7 cellular contexts compared by ENCODE assay signal in the genomic region with DNA sequence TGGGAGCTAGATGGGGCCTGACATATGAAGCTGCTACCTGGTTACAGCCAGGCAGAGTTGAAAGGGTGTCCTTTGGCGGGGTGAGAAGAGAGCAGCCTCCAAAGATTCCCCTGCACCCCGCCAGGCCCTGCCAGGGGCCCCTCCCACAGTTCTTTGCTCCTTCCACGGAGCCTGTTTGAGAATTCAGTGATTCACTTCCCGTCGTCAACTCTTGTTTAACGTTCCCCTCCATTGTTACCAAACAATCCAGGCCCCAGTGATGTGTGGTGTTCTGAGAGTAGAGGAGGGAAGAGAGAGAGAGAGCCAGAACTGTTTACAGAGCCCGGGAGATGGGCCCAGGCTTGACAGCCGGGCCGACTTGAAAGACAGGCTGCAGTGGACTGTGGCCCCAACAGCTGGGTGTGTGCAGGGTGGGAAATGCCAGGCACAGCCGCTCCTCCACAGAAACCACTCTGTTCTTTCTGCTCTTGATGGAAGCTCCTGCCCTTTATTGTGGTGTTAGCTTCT.
DNase-seq lines count a peak whose midpoint lies in the region; ATAC-seq and TF ChIP-seq lines count a peak whose summit lies in the region.

No MANE protein-coding gene starts in this region.

- H3K36me3 Mint-ChIP-seq in activated CD4-positive, alpha-beta memory T cell treated with anti-CD3 and anti-CD28 coated beads for 36 hours, result no peaks in the 10 kb centered on the region

- H3K27ac Mint-ChIP-seq in activated CD4-positive, alpha-beta memory T cell treated with anti-CD3 and anti-CD28 coated beads for 36 hours, result peak overlapping the region; percentile 85

- H3K27me3 Mint-ChIP-seq in activated CD4-positive, alpha-beta memory T cell treated with anti-CD3 and anti-CD28 coated beads for 36 hours, result no peaks in the 10 kb centered on the region

- H3K4me1 ChIP-seq in gastroesophageal sphincter (peaks cover 16 to 92% (median 66%) of the 10 kb centered on the region in 3 donors), prostate gland (replicated peaks) (peaks cover 49% of the 10 kb centered on the region)

- 10 to 12% methylated on average over 2 to 5 of the region's 10 CpGs for WGBS in gastroesophageal sphincter (ENCODE audit: low coverage in 1 of 2), 2 donors
- WGBS in prostate gland, result 8% methylated on average over 10 of the region's 10 CpGs

- TF ChIP-seq CTCF in gastroesophageal sphincter (IDR thresholded peaks at IDR 0.05) (no peak), prostate gland (IDR thresholded peaks at IDR 0.05) (no peak)

- H3K27ac ChIP-seq in gastroesophageal sphincter (peak overlapping the region; percentile 58 to 86 (median 84)), prostate gland (peak overlapping the region; percentile 77 to 91)

- no peaks in the 10 kb centered on the region for H3K9me3 Mint-ChIP-seq in activated CD4-positive, alpha-beta memory T cell treated with anti-CD3 and anti-CD28 coated beads for 36 hours

- TF ChIP-seq EP300 in gastroesophageal sphincter (IDR thresholded peaks at IDR 0.05), result no peak

- no peaks in the 10 kb centered on the region for H3K27me3 ChIP-seq in gastroesophageal sphincter
- H3K27me3 ChIP-seq in prostate gland (replicated peaks; ENCODE audit: insufficient read depth), result no peaks in the 10 kb centered on the region

- POLR2A ChIA-PET in activated CD4-positive, alpha-beta memory T cell treated with anti-CD3 and anti-CD28 coated beads for 36 hours (lab: Charles Lee), result interaction anchor here (0.7 to 1.3 kb wide), 5 partner anchors 12 to 97 kb away, joined by 3 to 7 read pairs (median 3); no protein-coding TSS in a partner anchor

- no peaks in the 10 kb centered on the region for H3K9me3 ChIP-seq in gastroesophageal sphincter
- H3K9me3 ChIP-seq in prostate gland, result no peaks in the 10 kb centered on the region

- DNase-seq in Jurkat, Clone E6-1 (ENCODE audit: low read depth, low spot score), result peak; percentile 80
- peak; percentile 72 for DNase-seq in activated CD4-positive, alpha-beta memory T cell treated with anti-CD3 and anti-CD28 coated beads for 36 hours
- DNase-seq in prostate gland (ENCODE audit: low spot score), result peak; percentile 93
- DNase-seq in NCI-H1417 (lab: John Stamatoyannopoulos, UW), result no peak

- intact Hi-C loops in activated CD4-positive, alpha-beta memory T cell treated with anti-CD3 and anti-CD28 coated beads for 36 hours (cut with micrococcal nuclease), result loop anchor here (1.0 kb wide), 1 partner anchor 13 kb away; no protein-coding TSS in a partner anchor
- intact Hi-C loops in prostate gland (cut with DNase I), result no loop called here

- peak overlapping the region; percentile 18 for H3K4me3 ChIP-seq in Jurkat, Clone E6-1 (ENCODE audit: low read length)
- H3K4me3 ChIP-seq in gastroesophageal sphincter, result no peak overlapping the region
- no peak overlapping the region for H3K4me3 ChIP-seq in prostate gland

- H3K36me3 ChIP-seq in gastroesophageal sphincter, result no peaks in the 10 kb centered on the region
- H3K36me3 ChIP-seq in prostate gland, result no peaks in the 10 kb centered on the region

- ATAC-seq in gastroesophageal sphincter (peak; percentile 70), GM18867 (IDR thresholded peaks at IDR 0.05; ENCODE audit: unreplicated experiment) (no peak), HG03025 (IDR thresholded peaks at IDR 0.05; ENCODE audit: low FRiP score, unreplicated experiment) (no peak)

- peaks cover 85% of the 10 kb centered on the region for H3K4me1 Mint-ChIP-seq in activated CD4-positive, alpha-beta memory T cell treated with anti-CD3 and anti-CD28 coated beads for 36 hours (ENCODE audit: low read depth)

- TF ChIP-seq POLR2A in gastroesophageal sphincter (IDR thresholded peaks at IDR 0.05), result no peak
- no peak for TF ChIP-seq POLR2A in prostate gland (IDR thresholded peaks at IDR 0.05)

- H3K4me3 Mint-ChIP-seq in activated CD4-positive, alpha-beta memory T cell treated with anti-CD3 and anti-CD28 coated beads for 36 hours, result peak overlapping the region; percentile 36

- CTCF ChIA-PET in activated CD4-positive, alpha-beta memory T cell treated with anti-CD3 and anti-CD28 coated beads for 36 hours (lab: Charles Lee), result interaction anchor here (1.0 to 2.1 kb wide), 4 partner anchors 12 to 32 kb away, joined by 3 to 6 read pairs (median 3); no protein-coding TSS in a partner anchor

Comparison
In these comparisons a context has a peak if more than half of its experiments do, and no peak if none do; other contexts are left out.
1. DNase-seq: peak in Jurkat, Clone E6-1 (single experiment), activated CD4-positive, alpha-beta memory T cell treated with anti-CD3 and anti-CD28 coated beads for 36 hours (single experiment) and prostate gland (single experiment); none in NCI-H1417 (0 of 3).